29 cellular contexts compared by ENCODE assay signal in genomic region chr2:46143401-46144132, GRCh38.
DNase-seq lines count a peak whose midpoint lies in the region; ATAC-seq, FAIRE-seq and TF ChIP-seq lines count a peak whose summit lies in the region.
"Had no signal": no experiment of that assay in that cellular context is flagged by ENCODE, and none has a peak within 500 bp of the region (broad histone marks: within the 10 kb centered on the region; RNA-seq: fewer than 3 reads in every experiment).

No MANE protein-coding gene starts in this region.

- peaks cover 38% of the 10 kb centered on the region for H3K4me1 Mint-ChIP-seq in activated T-helper 2 cell treated with anti-CD3 and anti-CD28 coated beads, Interferon-gamma antibody, Interleukin-2, Interleukin-4, amounts not matched to agents 10 μg/mL and 5 μg/mL and 100 μg/mL, durations not matched to agents 14 hours and 24 hours and 36 hours (ENCODE audit: low read depth)
- H3K4me1 Mint-ChIP-seq: activated B cell treated with CpG ODN at 0.5 μM for 24 hours; activated naive CD4-positive, alpha-beta T cell treated with anti-CD3 and anti-CD28 coated beads, Interleukin-2, amount 50 U/mL, for 24 hours had no signal

- no peak overlapping the region for H3K4me3 Mint-ChIP-seq in activated T-helper 2 cell treated with anti-CD3 and anti-CD28 coated beads, Interferon-gamma antibody, Interleukin-2, Interleukin-4, amounts not matched to agents 10 μg/mL and 5 μg/mL and 100 μg/mL, durations not matched to agents 14 hours and 24 hours and 36 hours (ENCODE audit: low read depth)
- H3K4me3 Mint-ChIP-seq: activated B cell treated with CpG ODN at 0.5 μM for 24 hours; activated naive CD4-positive, alpha-beta T cell treated with anti-CD3 and anti-CD28 coated beads, Interleukin-2, amount 50 U/mL, for 24 hours; HFFc6; neural progenitor cell had no signal

- no peak for TF ChIP-seq RAD21 in A549 (conservative IDR thresholded peaks at IDR 0.05 in 1 of 2, IDR thresholded peaks at IDR 0.05 in 1 of 2)

- H3K18ac ChIP-seq in neuronal stem cell (ENCODE audit: low read length): peak overlapping the region; percentile 35

- H2BK12ac ChIP-seq in neuronal stem cell (ENCODE audit: low read length): no peak overlapping the region

- H3K27ac ChIP-seq in A549 (peak overlapping the region in 1 of 2 experiments; percentile 82; a peak in 3 of 6 replicates), neuronal stem cell (replicated peaks; ENCODE audit: low read length) (no peak overlapping the region)
- H3K27ac ChIP-seq: ascending aorta, BLaER1, cardiac muscle cell, neural progenitor cell, right atrium auricular region, SK-N-MC, stomach, thyroid gland had no signal

- H2AK5ac ChIP-seq in neuronal stem cell (ENCODE audit: low read depth, low read length): no peak overlapping the region

- H3K4me3 ChIP-seq in A549: no peak overlapping the region
- no peak overlapping the region for H3K4me3 ChIP-seq in neuronal stem cell (ENCODE audit: low read length in 2 of 2)
- H3K4me3 ChIP-seq: ascending aorta, BLaER1, cardiac muscle cell, K562, neural progenitor cell, right atrium auricular region, SK-N-MC, stomach, thyroid gland had no signal

- H3K4me1 ChIP-seq in A549 (peaks cover 32% of the 10 kb centered on the region), neuronal stem cell (ENCODE audit: control insufficient read depth in 2 of 2, insufficient read depth in 1 of 2, low read depth in 1 of 2, low read length in 2 of 2) (peaks cover 0 to 7% of the 10 kb centered on the region in 2 donors)
- H3K4me1 ChIP-seq: ascending aorta, thyroid gland had no signal

- H3K4me2 ChIP-seq in A549: no peak overlapping the region; the same call in 2 of the 3 replicates
- no peak overlapping the region for H3K4me2 ChIP-seq in neuronal stem cell (ENCODE audit: insufficient read depth, low read length, poor library complexity, severe bottlenecking)
- H3K4me2 ChIP-seq: BLaER1, neural progenitor cell had no signal

- H3K9me3 Mint-ChIP-seq in activated T-helper 2 cell treated with anti-CD3 and anti-CD28 coated beads, Interferon-gamma antibody, Interleukin-2, Interleukin-4, amounts not matched to agents 10 μg/mL and 5 μg/mL and 100 μg/mL, durations not matched to agents 14 hours and 24 hours and 36 hours: no peaks in the 10 kb centered on the region
- H3K9me3 Mint-ChIP-seq: activated B cell treated with CpG ODN at 0.5 μM for 24 hours; activated naive CD4-positive, alpha-beta T cell treated with anti-CD3 and anti-CD28 coated beads, Interleukin-2, amount 50 U/mL, for 24 hours; HFFc6; neural progenitor cell had no signal

- no peak overlapping the region for H3K14ac ChIP-seq in neuronal stem cell (ENCODE audit: low read length)

- no peak overlapping the region for H2BK120ac ChIP-seq in neuronal stem cell (ENCODE audit: low read depth, low read length)

- no peak overlapping the region for H4K91ac ChIP-seq in neuronal stem cell (ENCODE audit: low read depth, low read length, poor library complexity)

- ATAC-seq in A549: no peak
- no peak for ATAC-seq in GM21619 (IDR thresholded peaks at IDR 0.05; ENCODE audit: unreplicated experiment)
- ATAC-seq: K562 had no signal

- no peaks in the 10 kb centered on the region for H3K36me3 ChIP-seq in neuronal stem cell (replicated peaks in 1 of 2; ENCODE audit: control insufficient read depth in 2 of 2, insufficient read depth in 2 of 2, low read length in 2 of 2)
- H3K36me3 ChIP-seq: ascending aorta, cardiac muscle cell, neural progenitor cell, thyroid gland had no signal

- no peak for TF ChIP-seq POLR2A in A549 (IDR thresholded peaks at IDR 0.05; ENCODE audit: low read length)
- no peak for TF ChIP-seq POLR2A in GM12892 (IDR thresholded peaks at IDR 0.05; ENCODE audit: low read depth, low read length)

- POLR2A ChIA-PET in A549 (lab: Yijun Ruan, JAX): interaction anchor here (1.0 kb wide), 1 partner anchor 8 kb away, joined by 3 read pairs; no protein-coding TSS in a partner anchor

- H3K9ac ChIP-seq in neuronal stem cell (ENCODE audit: low read depth, low read length, poor library complexity): no peak overlapping the region
- H3K9ac ChIP-seq: BLaER1, neural progenitor cell had no signal

- H2BK5ac ChIP-seq in neuronal stem cell (ENCODE audit: low read length): no peak overlapping the region

- CTCF ChIA-PET in A549 (lab: Yijun Ruan, JAX): interaction anchor here (0.6 to 3.6 kb wide), 6 partner anchors 11 to 429 kb away, joined by 3 to 16 read pairs (median 4); no protein-coding TSS in a partner anchor

- H4K8ac ChIP-seq in neuronal stem cell (ENCODE audit: low read depth, low read length): no peak overlapping the region

- FAIRE-seq in A549 (lab: Jason Lieb, UNC) (no peak), GM12892 (lab: Jason Lieb, UNC) (no peak)
- FAIRE-seq: GM12891, K562 had no signal

- no peak for TF ChIP-seq CTCF in A549 (IDR thresholded peaks at IDR 0.05)
- TF ChIP-seq CTCF in GM13976 (IDR thresholded peaks at IDR 0.05; ENCODE audit: borderline replicate concordance, control extremely low read depth, extremely low read depth, insufficient read depth, missing control alignments): no peak

- H3K23ac ChIP-seq in neuronal stem cell (ENCODE audit: low read depth, low read length, poor library complexity): no peak overlapping the region

- DNase-seq in A549 (ENCODE audit: low read depth in 1 of 2, low spot score in 1 of 2) (no peak), GM13976 (ENCODE audit: low spot score) (peak; percentile 3), neuronal stem cell (ENCODE audit: low spot score) (no peak), H4 (ENCODE audit: low spot score) (no peak), GM12892 (ENCODE audit: insufficient read length) (no peak)
- DNase-seq in activated T-helper 2 cell treated with anti-CD3 and anti-CD28 coated beads, Interferon-gamma antibody, Interleukin-2, Interleukin-4, amounts not matched to agents 10 μg/mL and 5 μg/mL and 100 μg/mL, durations not matched to agents 14 hours and 24 hours and 36 hours (ENCODE audit: low spot score): no peak
- DNase-seq: activated B cell treated with CpG ODN at 0.5 μM for 24 hours; cortex of kidney; effector memory CD4-positive, alpha-beta T cell; glutamatergic neuron; HFFc6; mammary epithelial cell; MM.1S; NCI-H2029 treated with DMSO at 0.1 percent for 48 hours; NCI-H526; OCI-M1; posterior cingulate gyrus; stomach; thyroid gland had no signal

- in situ Hi-C loops in GM13976 (cut with MboI; ENCODE audit: low sequenced_read_pairs, unreplicated experiment): no loop called here

- H2BK15ac ChIP-seq in neuronal stem cell (ENCODE audit: low read length): no peak overlapping the region

- H2AFZ ChIP-seq in neuronal stem cell (ENCODE audit: low read length): no peak overlapping the region
- H2AFZ ChIP-seq: neural progenitor cell had no signal

- WGBS in A549 (ENCODE audit: missing lambda C conversion rate): 94% methylated on average over 9 of the region's 9 CpGs
- WGBS in neuronal stem cell (ENCODE audit: extremely low coverage in 2 of 2, insufficient read length in 2 of 2, insufficient replicate concordance in 1 of 2), 2 donors: no CpG with 5 or more reads among the region's 9 CpGs

- no peaks in the 10 kb centered on the region for H3K27me3 Mint-ChIP-seq in activated T-helper 2 cell treated with anti-CD3 and anti-CD28 coated beads, Interferon-gamma antibody, Interleukin-2, Interleukin-4, amounts not matched to agents 10 μg/mL and 5 μg/mL and 100 μg/mL, durations not matched to agents 14 hours and 24 hours and 36 hours (ENCODE audit: low read depth)
- H3K27me3 Mint-ChIP-seq: activated B cell treated with CpG ODN at 0.5 μM for 24 hours; activated naive CD4-positive, alpha-beta T cell treated with anti-CD3 and anti-CD28 coated beads, Interleukin-2, amount 50 U/mL, for 24 hours had no signal

- no peak for TF ChIP-seq EP300 in A549 (IDR thresholded peaks at IDR 0.05)

- intact Hi-C loops in activated T-helper 2 cell treated with anti-CD3 and anti-CD28 coated beads, Interferon-gamma antibody, Interleukin-2, Interleukin-4, amounts not matched to agents 10 μg/mL and 5 μg/mL and 100 μg/mL, durations not matched to agents 14 hours and 24 hours and 36 hours (cut with micrococcal nuclease): loop anchor here (2.0 kb wide), 1 partner anchor 47 kb away; no protein-coding TSS in a partner anchor

- H3K27ac Mint-ChIP-seq in activated T-helper 2 cell treated with anti-CD3 and anti-CD28 coated beads, Interferon-gamma antibody, Interleukin-2, Interleukin-4, amounts not matched to agents 10 μg/mL and 5 μg/mL and 100 μg/mL, durations not matched to agents 14 hours and 24 hours and 36 hours: peak overlapping the region; percentile 28
- H3K27ac Mint-ChIP-seq: activated B cell treated with CpG ODN at 0.5 μM for 24 hours; activated naive CD4-positive, alpha-beta T cell treated with anti-CD3 and anti-CD28 coated beads, Interleukin-2, amount 50 U/mL, for 24 hours; HFFc6 had no signal

- no peak overlapping the region for H3K4ac ChIP-seq in neuronal stem cell (ENCODE audit: low read length)

- H3K27me3 ChIP-seq in neuronal stem cell (ENCODE audit: control insufficient read depth in 3 of 3, insufficient read depth in 3 of 3, low read depth in 1 of 3, low read length in 3 of 3): no peaks in the 10 kb centered on the region
- H3K27me3 ChIP-seq: ascending aorta, BLaER1, cardiac muscle cell, neural progenitor cell, right atrium auricular region, stomach, thyroid gland had no signal

- H3K79me1 ChIP-seq in neuronal stem cell (ENCODE audit: low read depth, low read length): peaks cover 2% of the 10 kb centered on the region

- peaks cover 5% of the 10 kb centered on the region for H3K36me3 Mint-ChIP-seq in activated T-helper 2 cell treated with anti-CD3 and anti-CD28 coated beads, Interferon-gamma antibody, Interleukin-2, Interleukin-4, amounts not matched to agents 10 μg/mL and 5 μg/mL and 100 μg/mL, durations not matched to agents 14 hours and 24 hours and 36 hours (ENCODE audit: low read depth)

- H3K9me3 ChIP-seq in A549 (no peaks in the 10 kb centered on the region), neuronal stem cell (replicated peaks in 1 of 2; ENCODE audit: control insufficient read depth in 2 of 2, insufficient read depth in 1 of 2, low read depth in 1 of 2, low read length in 2 of 2) (no peaks in the 10 kb centered on the region)
- H3K9me3 ChIP-seq: ascending aorta, BLaER1, right atrium auricular region, stomach, thyroid gland had no signal

TF ChIP-seq in A549, 52 proteins besides CTCF, POLR2A, EP300 and RAD21 (continues in another document):
- TF ChIP-seq MAFK (IDR thresholded peaks at IDR 0.05; ENCODE audit: partially characterized antibody) (peak; percentile 77), SREBF2 (IDR thresholded peaks at IDR 0.05) (no peak), POLR2AphosphoS2 (conservative IDR thresholded peaks at IDR 0.05; ENCODE audit: low read length) (no peak), JUNB (IDR thresholded peaks at IDR 0.05) (no peak), ELK1 (IDR thresholded peaks at IDR 0.05; ENCODE audit: low read depth, low read length) (no peak)
